In the genomic region with DNA sequence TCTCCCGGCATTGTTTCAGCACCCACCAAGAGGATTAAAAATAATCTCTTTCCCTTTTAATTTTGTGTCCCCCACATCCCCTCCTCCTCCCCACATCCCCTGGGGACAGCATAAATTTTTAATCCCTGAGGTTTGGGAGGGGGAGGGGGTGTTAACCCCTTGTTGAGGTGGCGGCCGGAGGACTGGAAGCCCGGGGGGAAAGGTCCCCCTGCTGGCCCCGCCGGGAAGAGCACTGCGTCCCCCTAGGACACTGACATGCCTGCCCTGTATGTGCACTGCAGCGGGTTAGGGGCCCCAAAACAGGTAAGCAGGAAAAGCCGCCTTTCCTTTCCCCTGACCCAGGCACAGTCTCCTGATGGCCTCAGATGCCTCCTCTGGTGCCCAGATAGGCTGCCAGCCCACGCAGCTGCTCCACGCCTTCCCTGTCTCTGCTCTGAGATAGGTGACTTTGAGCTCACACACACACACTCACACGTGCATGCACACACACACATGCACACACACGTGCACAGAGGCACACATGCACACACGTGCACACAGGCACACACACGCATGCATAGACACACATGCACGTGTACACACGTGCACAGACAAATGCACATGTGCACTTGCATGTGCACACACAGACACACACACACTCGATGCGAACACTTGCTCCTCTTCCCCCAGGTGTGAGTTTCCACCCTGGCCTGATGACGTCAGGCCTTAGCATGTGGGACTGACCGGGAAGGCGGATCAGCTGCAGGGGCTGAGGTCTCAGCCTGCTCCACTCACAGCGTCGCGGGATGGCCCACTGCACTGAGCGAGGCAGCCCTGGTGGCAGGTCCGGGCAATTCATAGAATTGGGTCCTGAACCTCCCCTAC, we compare ENCODE assay signal across 8 cellular contexts. TPM values are rescaled to one million over a fixed set of nuclear protein-coding genes. Genes with fewer than 3 reads are reported as not detected.
DNase-seq lines count a peak whose midpoint lies in the region; ATAC-seq lines count a peak whose summit lies in the region.

No MANE protein-coding gene starts in this region.

- H3K27ac Mint-ChIP-seq in activated naive CD8-positive, alpha-beta T cell treated with anti-CD3 and anti-CD28 coated beads, Interleukin-2, amount 50 U/mL, for 24 hours = no peak overlapping the region
- no peak overlapping the region for H3K27ac Mint-ChIP-seq in activated T-helper 2 cell treated with anti-CD3 and anti-CD28 coated beads, Interferon-gamma antibody, Interleukin-2, Interleukin-4, amounts not matched to agents 10 μg/mL and 5 μg/mL and 100 μg/mL, durations not matched to agents 14 hours and 24 hours and 36 hours

- H3K4me3 Mint-ChIP-seq in activated naive CD8-positive, alpha-beta T cell treated with anti-CD3 and anti-CD28 coated beads, Interleukin-2, amount 50 U/mL, for 24 hours = peak overlapping the region; percentile 59
- H3K4me3 Mint-ChIP-seq in activated T-helper 2 cell treated with anti-CD3 and anti-CD28 coated beads, Interferon-gamma antibody, Interleukin-2, Interleukin-4, amounts not matched to agents 10 μg/mL and 5 μg/mL and 100 μg/mL, durations not matched to agents 14 hours and 24 hours and 36 hours (ENCODE audit: low read depth) = no peak overlapping the region

- H3K4me1 Mint-ChIP-seq in activated naive CD8-positive, alpha-beta T cell treated with anti-CD3 and anti-CD28 coated beads, Interleukin-2, amount 50 U/mL, for 24 hours = peaks cover 14% of the 10 kb centered on the region
- H3K4me1 Mint-ChIP-seq in activated T-helper 2 cell treated with anti-CD3 and anti-CD28 coated beads, Interferon-gamma antibody, Interleukin-2, Interleukin-4, amounts not matched to agents 10 μg/mL and 5 μg/mL and 100 μg/mL, durations not matched to agents 14 hours and 24 hours and 36 hours (ENCODE audit: low read depth) = peaks cover 7% of the 10 kb centered on the region

- ATAC-seq in GM21360 (IDR thresholded peaks at IDR 0.05; ENCODE audit: unreplicated experiment) = peak; percentile 57
- peak; percentile 53 for ATAC-seq in activated naive CD8-positive, alpha-beta T cell treated with anti-CD3 and anti-CD28 coated beads, Interleukin-2, amount 50 U/mL, for 24 hours
- ATAC-seq in left colon = peak; percentile 32
- peak; percentile 45 for ATAC-seq in stimulated activated naive CD8-positive, alpha-beta T cell treated with anti-CD3 and anti-CD28 coated beads, Interleukin-15, Interleukin-2, amounts not matched to agents 100 U/mL and 50 U/mL, for 24 hours

- intact Hi-C loops in left colon (cut with DNase I, micrococcal nuclease) = no loop called here
- intact Hi-C loops in activated T-helper 2 cell treated with anti-CD3 and anti-CD28 coated beads, Interferon-gamma antibody, Interleukin-2, Interleukin-4, amounts not matched to agents 10 μg/mL and 5 μg/mL and 100 μg/mL, durations not matched to agents 14 hours and 24 hours and 36 hours (cut with micrococcal nuclease) = loop anchor here (1.0 to 10.0 kb wide), 6 partner anchors 23 to 1478 kb away; partner anchors contain the start of gene MNX1

- peaks cover 72% of the 10 kb centered on the region for H3K27me3 Mint-ChIP-seq in activated naive CD8-positive, alpha-beta T cell treated with anti-CD3 and anti-CD28 coated beads, Interleukin-2, amount 50 U/mL, for 24 hours
- peaks cover 67% of the 10 kb centered on the region for H3K27me3 Mint-ChIP-seq in activated T-helper 2 cell treated with anti-CD3 and anti-CD28 coated beads, Interferon-gamma antibody, Interleukin-2, Interleukin-4, amounts not matched to agents 10 μg/mL and 5 μg/mL and 100 μg/mL, durations not matched to agents 14 hours and 24 hours and 36 hours (ENCODE audit: low read depth)

- no peaks in the 10 kb centered on the region for H3K9me3 Mint-ChIP-seq in activated naive CD8-positive, alpha-beta T cell treated with anti-CD3 and anti-CD28 coated beads, Interleukin-2, amount 50 U/mL, for 24 hours
- no peaks in the 10 kb centered on the region for H3K9me3 Mint-ChIP-seq in activated T-helper 2 cell treated with anti-CD3 and anti-CD28 coated beads, Interferon-gamma antibody, Interleukin-2, Interleukin-4, amounts not matched to agents 10 μg/mL and 5 μg/mL and 100 μg/mL, durations not matched to agents 14 hours and 24 hours and 36 hours

- no peaks in the 10 kb centered on the region for H3K36me3 Mint-ChIP-seq in activated naive CD8-positive, alpha-beta T cell treated with anti-CD3 and anti-CD28 coated beads, Interleukin-2, amount 50 U/mL, for 24 hours (ENCODE audit: low read depth)
- H3K36me3 Mint-ChIP-seq in activated T-helper 2 cell treated with anti-CD3 and anti-CD28 coated beads, Interferon-gamma antibody, Interleukin-2, Interleukin-4, amounts not matched to agents 10 μg/mL and 5 μg/mL and 100 μg/mL, durations not matched to agents 14 hours and 24 hours and 36 hours (ENCODE audit: low read depth) = no peaks in the 10 kb centered on the region

- peak; percentile 70 for DNase-seq in AG20443 (ENCODE audit: low spot score)
- DNase-seq in NCI-H460 (ENCODE audit: extremely low read depth, low read depth) = peak; percentile 26
- DNase-seq in activated naive CD8-positive, alpha-beta T cell treated with anti-CD3 and anti-CD28 coated beads, Interleukin-2, amount 50 U/mL, for 24 hours = peak; percentile 64
- peak in 1 of 2 donors; percentile 26 for DNase-seq in left colon
- DNase-seq in stimulated activated naive CD8-positive, alpha-beta T cell treated with anti-CD3 and anti-CD28 coated beads, Interleukin-15, Interleukin-2, amounts not matched to agents 100 U/mL and 50 U/mL, for 24 hours = peak; percentile 66
- DNase-seq in activated T-helper 2 cell treated with anti-CD3 and anti-CD28 coated beads, Interferon-gamma antibody, Interleukin-2, Interleukin-4, amounts not matched to agents 10 μg/mL and 5 μg/mL and 100 μg/mL, durations not matched to agents 14 hours and 24 hours and 36 hours (ENCODE audit: low spot score) = no peak
- no peak for DNase-seq in mucosa of gallbladder (ENCODE audit: low spot score)

RNA-seq across cellular contexts. Expression of gene CNPY1, which starts 12.3 kb away (rescaled TPM):
- not detected in 2 replicates for total RNA-seq in NCI-H460 (2014; rRNA removed; shearing (Covaris generic))
- polyA plus RNA-seq in NCI-H460 (2014; cell fraction: nucleus; rRNA removed) = not detected in 2 replicates
- not detected for total RNA-seq in left colon
- total RNA-seq in activated T-helper 2 cell treated with anti-CD3 and anti-CD28 coated beads, Interferon-gamma antibody, Interleukin-2, Interleukin-4, amounts not matched to agents 10 μg/mL and 5 μg/mL and 100 μg/mL, durations not matched to agents 14 hours and 24 hours and 36 hours = not detected in 2 replicates
- not detected for total RNA-seq in mucosa of gallbladder

Comparison
In these comparisons a context has a peak if more than half of its experiments do, and no peak if none do; other contexts are left out.
1. DNase-seq: peak in AG20443 (single experiment), NCI-H460 (single experiment), activated naive CD8-positive, alpha-beta T cell treated with anti-CD3 and anti-CD28 coated beads, Interleukin-2, amount 50 U/mL, for 24 hours (single experiment) and stimulated activated naive CD8-positive, alpha-beta T cell treated with anti-CD3 and anti-CD28 coated beads, Interleukin-15, Interleukin-2, amounts not matched to agents 100 U/mL and 50 U/mL, for 24 hours (single experiment); none in activated T-helper 2 cell treated with anti-CD3 and anti-CD28 coated beads, Interferon-gamma antibody, Interleukin-2, Interleukin-4, amounts not matched to agents 10 μg/mL and 5 μg/mL and 100 μg/mL, durations not matched to agents 14 hours and 24 hours and 36 hours (single experiment) and mucosa of gallbladder (single experiment).
2. Peak in every context shown above with its lines, with median percentiles within 50 percentile points of each other: ATAC-seq.